Comparison of ENCODE assay signal across 20 cellular contexts in the genomic region with DNA sequence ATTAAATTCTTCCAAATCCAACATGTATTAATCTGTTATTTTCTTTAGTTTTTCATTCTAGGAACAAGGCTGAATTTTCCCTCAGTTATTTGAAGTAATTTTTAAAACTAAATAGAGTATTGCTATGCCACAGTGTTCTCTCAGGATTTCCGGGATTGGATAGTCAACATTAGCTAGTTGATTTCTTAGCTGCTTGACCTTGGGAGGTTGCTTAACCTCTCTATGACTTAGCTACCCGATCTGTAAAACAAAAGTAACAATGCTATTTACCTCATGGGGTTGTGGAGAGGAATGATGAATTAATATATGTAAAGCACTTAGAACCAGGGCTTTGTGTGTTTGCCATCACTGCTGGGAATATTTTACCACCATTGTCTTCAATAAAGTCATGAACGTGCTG. TPM values are rescaled to one million over a fixed set of nuclear protein-coding genes. Genes with fewer than 3 reads are reported as not detected.
A peak's percentile ranks its signal among the peaks of the same experiment; 100 is the strongest.
DNase-seq lines count a peak whose midpoint lies in the region; ATAC-seq and TF ChIP-seq lines count a peak whose summit lies in the region.
"Had no signal": no experiment of that assay in that cellular context is flagged by ENCODE, and none has a peak within 500 bp of the region (broad histone marks: within the 10 kb centered on the region; RNA-seq: fewer than 3 reads in every experiment).

No MANE protein-coding gene starts in this region.

- POLR2A ChIA-PET in activated naive CD8-positive, alpha-beta T cell treated with anti-CD3 and anti-CD28 coated beads, Interleukin-2, amount 10 ng/mL, durations not matched to agents 7 days and 5 days (lab: Charles Lee): interaction anchor here (1.2 to 4.9 kb wide), 3 partner anchors 46 to 182 kb away, joined by 3 to 46 read pairs (median 42); partner anchors contain the start of gene SNRK

- H3K9me3 Mint-ChIP-seq in stimulated activated naive CD8-positive, alpha-beta T cell treated with anti-CD3 and anti-CD28 coated beads, Interleukin-15, Interleukin-2, amounts not matched to agents 100 ng/mL and 50 ng/mL, for 24 hours: peaks cover 4% of the 10 kb centered on the region
- peaks cover 1% of the 10 kb centered on the region for H3K9me3 Mint-ChIP-seq in activated naive CD8-positive, alpha-beta T cell treated with anti-CD3 and anti-CD28 coated beads, Interleukin-2, amount 10 ng/mL, durations not matched to agents 7 days and 5 days

- H3K27me3 ChIP-seq in uterus: no peaks in the 10 kb centered on the region
- H3K27me3 ChIP-seq: BLaER1 treated with 17β-estradiol and CSF1 and Interleukin-3, amounts not matched to agents 10 nM and 100 nM; heart left ventricle; sigmoid colon had no signal

- no peak for ATAC-seq in stimulated activated naive CD8-positive, alpha-beta T cell treated with anti-CD3 and anti-CD28 coated beads, Interleukin-15, Interleukin-2, amounts not matched to agents 100 U/mL and 50 U/mL, for 24 hours
- ATAC-seq in activated naive CD8-positive, alpha-beta T cell treated with anti-CD3 and anti-CD28 coated beads, Interleukin-2, amount 10 ng/mL, durations not matched to agents 7 days and 5 days (ENCODE audit: low read depth): no peak
- ATAC-seq: heart left ventricle, SK-N-SH treated with all-trans-retinoic acid at 6 μM for 48 hours had no signal

- intact Hi-C loops in uterus (cut with DNase I; ENCODE audit: low total_unique reads): no loop called here

- no peaks in the 10 kb centered on the region for H3K27me3 Mint-ChIP-seq in stimulated activated naive CD8-positive, alpha-beta T cell treated with anti-CD3 and anti-CD28 coated beads, Interleukin-15, Interleukin-2, amounts not matched to agents 100 ng/mL and 50 ng/mL, for 24 hours
- H3K27me3 Mint-ChIP-seq in activated naive CD8-positive, alpha-beta T cell treated with anti-CD3 and anti-CD28 coated beads, Interleukin-2, amount 10 ng/mL, durations not matched to agents 7 days and 5 days: no peaks in the 10 kb centered on the region
- H3K27me3 Mint-ChIP-seq: dendritic cell treated with granulocyte-macrophage colony-stimulating factor and Interleukin-4, amounts not matched to agents 40 ng/mL and 50 ng/mL, for 4 days had no signal

- H3K27ac Mint-ChIP-seq in stimulated activated naive CD8-positive, alpha-beta T cell treated with anti-CD3 and anti-CD28 coated beads, Interleukin-15, Interleukin-2, amounts not matched to agents 100 ng/mL and 50 ng/mL, for 24 hours: peak overlapping the region; percentile 19
- H3K27ac Mint-ChIP-seq in activated naive CD8-positive, alpha-beta T cell treated with anti-CD3 and anti-CD28 coated beads, Interleukin-2, amount 10 ng/mL, durations not matched to agents 7 days and 5 days: peak overlapping the region; percentile 73
- H3K27ac Mint-ChIP-seq: dendritic cell treated with granulocyte-macrophage colony-stimulating factor and Interleukin-4, amounts not matched to agents 40 ng/mL and 50 ng/mL, for 4 days; nephron progenitor cell had no signal

- H3K36me3 Mint-ChIP-seq in stimulated activated naive CD8-positive, alpha-beta T cell treated with anti-CD3 and anti-CD28 coated beads, Interleukin-15, Interleukin-2, amounts not matched to agents 100 ng/mL and 50 ng/mL, for 24 hours (ENCODE audit: low read depth): peaks cover 83% of the 10 kb centered on the region
- peaks cover 72% of the 10 kb centered on the region for H3K36me3 Mint-ChIP-seq in activated naive CD8-positive, alpha-beta T cell treated with anti-CD3 and anti-CD28 coated beads, Interleukin-2, amount 10 ng/mL, durations not matched to agents 7 days and 5 days

- peaks cover 7 to 13% of the 10 kb centered on the region in 2 donors for H3K4me1 ChIP-seq in uterus
- H3K4me1 ChIP-seq: BLaER1 treated with 17β-estradiol and CSF1 and Interleukin-3, amounts not matched to agents 10 nM and 100 nM had no signal

- H3K4me3 ChIP-seq in uterus: no peak overlapping the region
- H3K4me3 ChIP-seq: BLaER1 treated with 17β-estradiol and CSF1 and Interleukin-3, amounts not matched to agents 10 nM and 100 nM; heart left ventricle; sigmoid colon had no signal

- no peaks in the 10 kb centered on the region for H3K36me3 ChIP-seq in uterus

- H3K4me1 Mint-ChIP-seq in stimulated activated naive CD8-positive, alpha-beta T cell treated with anti-CD3 and anti-CD28 coated beads, Interleukin-15, Interleukin-2, amounts not matched to agents 100 ng/mL and 50 ng/mL, for 24 hours (ENCODE audit: low read depth): peaks cover 73% of the 10 kb centered on the region
- peaks cover 61% of the 10 kb centered on the region for H3K4me1 Mint-ChIP-seq in activated naive CD8-positive, alpha-beta T cell treated with anti-CD3 and anti-CD28 coated beads, Interleukin-2, amount 10 ng/mL, durations not matched to agents 7 days and 5 days
- H3K4me1 Mint-ChIP-seq: nephron progenitor cell had no signal

- H3K27ac ChIP-seq in uterus: peak overlapping the region; percentile 44 to 78
- H3K27ac ChIP-seq: BLaER1 treated with 17β-estradiol and CSF1 and Interleukin-3, amounts not matched to agents 10 nM and 100 nM; heart left ventricle; RWPE1 had no signal

- TF ChIP-seq POLR2A in uterus (IDR thresholded peaks at IDR 0.05): no peak

- H3K4me3 Mint-ChIP-seq in stimulated activated naive CD8-positive, alpha-beta T cell treated with anti-CD3 and anti-CD28 coated beads, Interleukin-15, Interleukin-2, amounts not matched to agents 100 ng/mL and 50 ng/mL, for 24 hours: peak overlapping the region; percentile 13
- H3K4me3 Mint-ChIP-seq in activated naive CD8-positive, alpha-beta T cell treated with anti-CD3 and anti-CD28 coated beads, Interleukin-2, amount 10 ng/mL, durations not matched to agents 7 days and 5 days: peak overlapping the region; percentile 22
- H3K4me3 Mint-ChIP-seq: dendritic cell treated with granulocyte-macrophage colony-stimulating factor and Interleukin-4, amounts not matched to agents 40 ng/mL and 50 ng/mL, for 4 days; nephron progenitor cell had no signal

- peaks cover 0 to 2% of the 10 kb centered on the region in 2 donors for H3K9me3 ChIP-seq in uterus

- DNase-seq in stimulated activated naive CD8-positive, alpha-beta T cell treated with anti-CD3 and anti-CD28 coated beads, Interleukin-15, Interleukin-2, amounts not matched to agents 100 U/mL and 50 U/mL, for 24 hours: no peak
- DNase-seq in activated naive CD8-positive, alpha-beta T cell treated with anti-CD3 and anti-CD28 coated beads, Interleukin-2, amount 10 ng/mL, durations not matched to agents 7 days and 5 days: no peak
- DNase-seq in iris pigment epithelial cell (ENCODE audit: low read depth) (peak; percentile 43), uterus (no peak), GDM1 (lab: John Stamatoyannopoulos, UW) (no peak), SIG-M5 (lab: John Stamatoyannopoulos, UW) (no peak)
- no peak for DNase-seq in stimulated activated CD4-positive, alpha-beta T cell treated with anti-CD3 and anti-CD28 coated beads, Interleukin-4, amount 100 ng/mL, for 1 hour
- DNase-seq: activated CD4-positive, CD25-positive, alpha-beta regulatory T cell treated with anti-CD3 and anti-CD28 coated beads, Interleukin-2, amount 50 U/mL, for 72 hours; amniotic stem cell; heart left ventricle; KBM-7; MM.1S; NCI-H69; nephron progenitor cell; sigmoid colon had no signal

- TF ChIP-seq CTCF in uterus (IDR thresholded peaks at IDR 0.05): no peak

RNA-seq across cellular contexts. Expression of gene SNRK, which starts 57.4 kb away (rescaled TPM):
- total RNA-seq in activated naive CD8-positive, alpha-beta T cell treated with anti-CD3 and anti-CD28 coated beads, Interleukin-2, amount 10 ng/mL, durations not matched to agents 7 days and 5 days: 10 to 100 TPM; 70.7 to 73.6 TPM
- 100 to 1,000 TPM in 2 of 4 donors, 10 to 100 TPM in 2; 57.1 to 109 (median 98.3) TPM for total RNA-seq in uterus
